In genomic region chr12:39442895-39443703, GRCh38 we compare ENCODE assay signal across 8 cellular contexts. TPM values are rescaled to one million over a fixed set of nuclear protein-coding genes. Genes with fewer than 3 reads are reported as not detected.
A peak's percentile ranks its signal among the peaks of the same experiment; 100 is the strongest.
DNase-seq lines count a peak whose midpoint lies in the region; ATAC-seq and TF ChIP-seq lines count a peak whose summit lies in the region.

KIF21A (minus strand) TSS chr12:39443120; CDS start chr12:39442970, 150 bp downstream.

- H3K9me3 ChIP-seq in NT2/D1 (ENCODE audit: insufficient read depth, low read length) (no peaks in the 10 kb centered on the region), mucosa of descending colon (no peaks in the 10 kb centered on the region)

- H3K36me3 ChIP-seq in NT2/D1 (ENCODE audit: insufficient read depth, insufficient read length, low read length) (no peaks in the 10 kb centered on the region), mucosa of descending colon (ENCODE audit: low read depth) (no peaks in the 10 kb centered on the region)

- peaks cover 5% of the 10 kb centered on the region for H3K27me3 ChIP-seq in NT2/D1 (ENCODE audit: insufficient read depth, insufficient read length)

- peak; percentile 91 for DNase-seq in COR-L47 (lab: John Stamatoyannopoulos, UW)
- DNase-seq in GM20000 (ENCODE audit: low spot score) = peak; percentile 92
- peak; percentile 75 for DNase-seq in HS-5 (ENCODE audit: low read depth)
- peak; percentile 85 for DNase-seq in NT2/D1 (ENCODE audit: low read depth, low spot score)
- DNase-seq in activated T-cell treated with anti-CD3 and anti-CD28 coated beads for 24 hours (ENCODE audit: low read depth) = peak; percentile 87
- peak; percentile 69 for DNase-seq in epithelial cell of prostate (ENCODE audit: low read depth, low spot score)
- peak; percentile 92 to 97 (median 93) for DNase-seq in mucosa of descending colon
- peak; percentile 85 for DNase-seq in stimulated activated CD8-positive, alpha-beta memory T cell treated with anti-CD3 and anti-CD28 coated beads, Interleukin-4, amount 100 ng/mL, for 24 hours (ENCODE audit: low read depth)

- intact Hi-C loops in mucosa of descending colon (cut with DNase I, micrococcal nuclease) = no loop called here

- H3K27ac ChIP-seq in epithelial cell of prostate = peak within 1 kb of the TSS; percentile 82

- H3K9ac ChIP-seq in NT2/D1 (ENCODE audit: insufficient read length, low read depth) = peak within 1 kb of the TSS; percentile 90

- H3K4me1 ChIP-seq in NT2/D1 (ENCODE audit: insufficient read depth, insufficient read length) (no peaks in the 10 kb centered on the region), mucosa of descending colon (ENCODE audit: low read depth) (peaks cover 9% of the 10 kb centered on the region)

- TF ChIP-seq CTCF in GM20000 (IDR thresholded peaks at IDR 0.05; ENCODE audit: extremely low read depth, missing control alignments) (no peak), mucosa of descending colon (IDR thresholded peaks at IDR 0.05) (peak; percentile 66)

- H3K4me3 ChIP-seq in NT2/D1 (ENCODE audit: insufficient read length, low read depth) = peak within 1 kb of the TSS; percentile 82
- peak within 1 kb of the TSS; percentile 73 for H3K4me3 ChIP-seq in mucosa of descending colon

- peak; percentile 94 for ATAC-seq in mucosa of descending colon

RNA-seq across cellular contexts. Expression of gene KIF21A, which starts in this region (rescaled TPM):
- total RNA-seq in mucosa of descending colon = 10 to 100 TPM; 26.6 to 28.1 (median 27.4) TPM

Comparison
In these comparisons a context has a peak if more than half of its experiments do, and no peak if none do; other contexts are left out.
1. Peak in every context shown above with its lines: DNase-seq, ATAC-seq, H3K4me3 ChIP-seq and H3K27ac ChIP-seq.